Comparison of ENCODE assay signal across 8 cellular contexts in genomic region chr15:101651753-101652097, GRCh38. TPM values are rescaled to one million over a fixed set of nuclear protein-coding genes. Genes with fewer than 3 reads are reported as not detected.
DNase-seq lines count a peak whose midpoint lies in the region; ATAC-seq and TF ChIP-seq lines count a peak whose summit lies in the region.

No MANE protein-coding gene starts in this region.

- H3K4me3 ChIP-seq in PC-9 (peak overlapping the region; percentile 94), colonic mucosa (peak overlapping the region; percentile 71), upper lobe of left lung (peak overlapping the region; percentile 71 to 91 (median 86))

- peaks cover 22% of the 10 kb centered on the region; the same call in 1 of the 2 replicates for H3F3A ChIP-seq in PC-9 (ENCODE audit: insufficient read depth, low read depth)

- H3K4me1 ChIP-seq in PC-9 (replicated peaks; ENCODE audit: insufficient read depth) (peaks cover 23% of the 10 kb centered on the region), colonic mucosa (peaks cover 6% of the 10 kb centered on the region), upper lobe of left lung (peaks cover 24 to 32% (median 28%) of the 10 kb centered on the region in 4 donors)

- TF ChIP-seq POLR2A in upper lobe of left lung (IDR thresholded peaks at IDR 0.05): no peak

- POLR2A ChIA-PET in PC-9 (lab: Charles Lee; ENCODE audit: unreplicated experiment): interaction anchor here (0.6 kb wide), 1 partner anchor 14 kb away, joined by 4 read pairs; no protein-coding TSS in a partner anchor

- peak overlapping the region; percentile 94 for H3K4me2 ChIP-seq in PC-9

- intact Hi-C loops in activated CD4-positive, alpha-beta T cell treated with anti-CD3 and anti-CD28 coated beads, Interleukin-2, amount 10 ng/mL, durations not matched to agents 24 days and 14 days (cut with micrococcal nuclease): loop anchor here (1.0 to 10.0 kb wide), 7 partner anchors 41 to 1049 kb away; partner anchors contain the start of genes ASB7, LINS1, SELENOS and SNRPA1
- intact Hi-C loops in PC-9 (cut with micrococcal nuclease; ENCODE audit: unreplicated experiment): loop anchor here (2.0 to 5.0 kb wide), 2 partner anchors 71 to 357 kb away; partner anchors contain the start of genes SNRPA1 and TARS3
- intact Hi-C loops in colonic mucosa (cut with DNase I): no loop called here

- peak overlapping the region; percentile 86 for H3K4me3 Mint-ChIP-seq in activated CD4-positive, alpha-beta T cell treated with anti-CD3 and anti-CD28 coated beads, Interleukin-2, amount 10 ng/mL, durations not matched to agents 24 days and 14 days
- H3K4me3 Mint-ChIP-seq in memory B cell: peak overlapping the region; percentile 88

- TF ChIP-seq CTCF in PC-9 (conservative IDR thresholded peaks at IDR 0.05): no peak
- TF ChIP-seq CTCF in colonic mucosa (IDR thresholded peaks at IDR 0.05): no peak
- no peak for TF ChIP-seq CTCF in upper lobe of left lung (IDR thresholded peaks at IDR 0.05)

- H4K20me1 ChIP-seq in PC-9 (ENCODE audit: insufficient read depth): peaks cover 16% of the 10 kb centered on the region; the same call in 1 of the 2 replicates

- peaks cover 50% of the 10 kb centered on the region for H3K79me2 ChIP-seq in PC-9 (ENCODE audit: low read depth)

- ATAC-seq in HG02938 (IDR thresholded peaks at IDR 0.05; ENCODE audit: unreplicated experiment): peak; percentile 43
- peak; percentile 48 for ATAC-seq in memory B cell (ENCODE audit: low read depth)
- ATAC-seq in upper lobe of left lung (ENCODE audit: low FRiP score in 2 of 2): peak; percentile 34 to 79

- H3K36me3 Mint-ChIP-seq in activated CD4-positive, alpha-beta T cell treated with anti-CD3 and anti-CD28 coated beads, Interleukin-2, amount 10 ng/mL, durations not matched to agents 24 days and 14 days (ENCODE audit: low read depth): peaks cover 35% of the 10 kb centered on the region
- peaks cover 3% of the 10 kb centered on the region for H3K36me3 Mint-ChIP-seq in memory B cell

- no TSS peak for BruUV-seq in PC-9 (replicated peaks; lab: Mats Ljungman, UMichigan)

- H3K9me3 Mint-ChIP-seq in activated CD4-positive, alpha-beta T cell treated with anti-CD3 and anti-CD28 coated beads, Interleukin-2, amount 10 ng/mL, durations not matched to agents 24 days and 14 days: no peaks in the 10 kb centered on the region
- H3K9me3 Mint-ChIP-seq in memory B cell: no peaks in the 10 kb centered on the region

- H3K36me3 ChIP-seq in PC-9 (ENCODE audit: low read depth): peaks cover 11% of the 10 kb centered on the region
- H3K36me3 ChIP-seq in colonic mucosa: no peaks in the 10 kb centered on the region
- H3K36me3 ChIP-seq in upper lobe of left lung: peaks cover 0 to 33% (median 7%) of the 10 kb centered on the region in 4 donors

- H3K27me3 Mint-ChIP-seq in activated CD4-positive, alpha-beta T cell treated with anti-CD3 and anti-CD28 coated beads, Interleukin-2, amount 10 ng/mL, durations not matched to agents 24 days and 14 days: no peaks in the 10 kb centered on the region
- no peaks in the 10 kb centered on the region for H3K27me3 Mint-ChIP-seq in memory B cell

- H3K9me2 ChIP-seq in PC-9 (ENCODE audit: insufficient read depth): no peaks in the 10 kb centered on the region

- H3K9me3 ChIP-seq in PC-9 (ENCODE audit: insufficient read depth, low read depth) (no peaks in the 10 kb centered on the region), colonic mucosa (no peaks in the 10 kb centered on the region), upper lobe of left lung (no peaks in the 10 kb centered on the region)

- H3K4me1 Mint-ChIP-seq in activated CD4-positive, alpha-beta T cell treated with anti-CD3 and anti-CD28 coated beads, Interleukin-2, amount 10 ng/mL, durations not matched to agents 24 days and 14 days: peaks cover 32% of the 10 kb centered on the region
- peaks cover 12% of the 10 kb centered on the region for H3K4me1 Mint-ChIP-seq in memory B cell

- H3K9ac ChIP-seq in colonic mucosa (ENCODE audit: low read depth in 2 of 2, low read length in 2 of 2): peak overlapping the region; percentile 92 to 97

- H3K27ac ChIP-seq in PC-9: peak overlapping the region; percentile 76
- peak overlapping the region; percentile 96 for H3K27ac ChIP-seq in colonic mucosa
- peak overlapping the region; percentile 97 to 100 (median 99) for H3K27ac ChIP-seq in upper lobe of left lung

- H3K27me3 ChIP-seq in PC-9 (ENCODE audit: insufficient read depth, low read depth) (no peaks in the 10 kb centered on the region), colonic mucosa (no peaks in the 10 kb centered on the region), upper lobe of left lung (no peaks in the 10 kb centered on the region)

- DNase-seq in activated CD4-positive, alpha-beta T cell treated with anti-CD3 and anti-CD28 coated beads, Interleukin-2, amount 10 ng/mL, durations not matched to agents 24 days and 14 days: no peak
- no peak for DNase-seq in activated CD4-positive, alpha-beta T cell treated with anti-CD3 and anti-CD28 coated beads for 4 hours
- no peak for DNase-seq in PC-9
- DNase-seq in colonic mucosa: peak; percentile 67
- no peak for DNase-seq in memory B cell (ENCODE audit: low spot score in 2 of 2)
- peak in 1 of 2 donors; percentile 55 for DNase-seq in upper lobe of left lung
- DNase-seq in NCI-H1105 (lab: John Stamatoyannopoulos, UW): no peak

- CTCF ChIA-PET in PC-9 (lab: Charles Lee): no interaction called here

- H3K27ac Mint-ChIP-seq in activated CD4-positive, alpha-beta T cell treated with anti-CD3 and anti-CD28 coated beads, Interleukin-2, amount 10 ng/mL, durations not matched to agents 24 days and 14 days: peak overlapping the region; percentile 86
- peak overlapping the region; percentile 92 for H3K27ac Mint-ChIP-seq in memory B cell

- H2AFZ ChIP-seq in PC-9: peak overlapping the region; percentile 98

- no peak for TF ChIP-seq EP300 in upper lobe of left lung (IDR thresholded peaks at IDR 0.05)

- WGBS in upper lobe of left lung, 2 donors: 0% methylated on average over 17 to 24 of the region's 28 CpGs

RNA-seq across cellular contexts. Expression of gene TM2D3, which starts 0.5 kb away (rescaled TPM):
- 56.2 and 62.7 TPM in 2 replicates for total RNA-seq in activated CD4-positive, alpha-beta T cell treated with anti-CD3 and anti-CD28 coated beads, Interleukin-2, amount 10 ng/mL, durations not matched to agents 24 days and 14 days
- total RNA-seq in PC-9 (2021): 18.8 and 21.7 TPM in 2 replicates
- 10 to 100 TPM; 33.7 to 42.7 TPM for total RNA-seq in colonic mucosa
- total RNA-seq in upper lobe of left lung: 10 to 100 TPM; 14.0 to 60.2 (median 46.5) TPM
